Comparison of ENCODE assay signal across 17 cellular contexts in genomic region chr6:157529654-157530039, GRCh38.
DNase-seq lines count a peak whose midpoint lies in the region; ATAC-seq, FAIRE-seq and TF ChIP-seq lines count a peak whose summit lies in the region.
"Had no signal": no experiment of that assay in that cellular context is flagged by ENCODE, and none has a peak within 500 bp of the region (broad histone marks: within the 10 kb centered on the region; RNA-seq: fewer than 3 reads in every experiment).

No MANE protein-coding gene starts in this region.

- CTCF ChIA-PET in HEK293 (lab: Yijun Ruan, JAX), result interaction anchor here (1.2 kb wide), 1 partner anchor 17 kb away, joined by 3 read pairs; no protein-coding TSS in a partner anchor

- H2AFZ ChIP-seq in hepatocyte, result no peak overlapping the region
- H2AFZ ChIP-seq: GM23338 had no signal

- no peaks in the 10 kb centered on the region for H3K27me3 ChIP-seq in BLaER1 treated with 17β-estradiol and CSF1 and Interleukin-3, amounts not matched to agents 10 nM and 100 nM
- H3K27me3 ChIP-seq in hepatocyte, result no peaks in the 10 kb centered on the region
- no peaks in the 10 kb centered on the region for H3K27me3 ChIP-seq in psoas muscle (ENCODE audit: insufficient read depth in 3 of 3, low read length in 2 of 3)

- H3K4me2 ChIP-seq in BLaER1 treated with 17β-estradiol and CSF1 and Interleukin-3, amounts not matched to agents 10 nM and 100 nM, result peak overlapping the region; percentile 74 to 97 (median 84)
- no peak overlapping the region for H3K4me2 ChIP-seq in hepatocyte
- H3K4me2 ChIP-seq: KMS-11 had no signal

- no peak overlapping the region for H3K4me3 ChIP-seq in BLaER1 treated with 17β-estradiol and CSF1 and Interleukin-3, amounts not matched to agents 10 nM and 100 nM
- H3K4me3 ChIP-seq in HEK293 (ENCODE audit: low read depth, low read length), result no peak overlapping the region
- no peak overlapping the region for H3K4me3 ChIP-seq in hepatocyte
- H3K4me3 ChIP-seq in psoas muscle, result no peak overlapping the region
- no peak overlapping the region for H3K4me3 ChIP-seq in coronary artery
- H3K4me3 ChIP-seq: GM23338 had no signal

- peaks cover 7 to 35% (median 20%) of the 10 kb centered on the region in 11 experiments; a peak in 21 of 22 replicates for H3K9me3 ChIP-seq in BLaER1 treated with 17β-estradiol and CSF1 and Interleukin-3, amounts not matched to agents 10 nM and 100 nM (replicated peaks in 1 of 11)
- H3K9me3 ChIP-seq in HEK293 (ENCODE audit: control insufficient read depth, insufficient read depth, low read depth, low read length) (no peaks in the 10 kb centered on the region), hepatocyte (ENCODE audit: low read depth) (no peaks in the 10 kb centered on the region), psoas muscle (no peaks in the 10 kb centered on the region)

- WGBS in hepatocyte (ENCODE audit: low lambda C conversion rate, missing lambda C conversion rate), result 93% methylated on average over 2 of the region's 2 CpGs
- WGBS in psoas muscle, 3 donors, result 61 to 85% (median 74%) methylated on average over 2 of the region's 2 CpGs

- H3K79me2 ChIP-seq in hepatocyte, result peaks cover 11% of the 10 kb centered on the region

- ATAC-seq in psoas muscle, result no peak
- ATAC-seq: GM23338 had no signal

- POLR2A ChIA-PET in HEK293 (lab: Yijun Ruan, JAX), result no interaction called here

- intact Hi-C loops in psoas muscle (cut with DNase I), result loop anchor here in 1 of 2 donors (5.0 kb wide), 1 partner anchor 147 kb away; the partner anchor contains the start of gene ZDHHC14

- peak overlapping the region; percentile 60 to 95 (median 89); a peak in 20 of 22 replicates for H3K27ac ChIP-seq in BLaER1 treated with 17β-estradiol and CSF1 and Interleukin-3, amounts not matched to agents 10 nM and 100 nM
- H3K27ac ChIP-seq in HEK293 (ENCODE audit: extremely low read depth, low read depth, low read length) (0 out of 2 replicates have a peak overlapping the region, but pooled peaks have one; percentile 20), hepatocyte (peak overlapping the region; percentile 89), psoas muscle (peak overlapping the region; percentile 72), coronary artery (no peak overlapping the region)
- H3K27ac ChIP-seq: KMS-11 had no signal

- no peak for TF ChIP-seq CTCF in HEK293 (tag by site-specific recombination; IDR thresholded peaks at IDR 0.05)
- no peak for TF ChIP-seq CTCF in hepatocyte (IDR thresholded peaks at IDR 0.05; ENCODE audit: poor library complexity)
- no peak for TF ChIP-seq CTCF in psoas muscle (IDR thresholded peaks at IDR 0.05)
- TF ChIP-seq CTCF in D721Med (IDR thresholded peaks at IDR 0.05; ENCODE audit: insufficient read depth, missing control alignments), result no peak
- no peak for TF ChIP-seq CTCF in coronary artery (IDR thresholded peaks at IDR 0.05)

- no peak for FAIRE-seq in D721Med (lab: Jason Lieb, UNC)
- FAIRE-seq: G401.6, GM12891 had no signal

- H3K9me2 ChIP-seq in hepatocyte (replicated peaks; ENCODE audit: insufficient read depth), result no peaks in the 10 kb centered on the region

- H4K20me1 ChIP-seq in BLaER1 treated with 17β-estradiol and CSF1 and Interleukin-3, amounts not matched to agents 10 nM and 100 nM, result no peaks in the 10 kb centered on the region
- no peaks in the 10 kb centered on the region for H4K20me1 ChIP-seq in hepatocyte (ENCODE audit: insufficient read depth, poor library complexity, severe bottlenecking)

- peak overlapping the region; percentile 38 to 81 (median 76); a peak in 20 of 22 replicates for H3K9ac ChIP-seq in BLaER1 treated with 17β-estradiol and CSF1 and Interleukin-3, amounts not matched to agents 10 nM and 100 nM
- H3K9ac ChIP-seq: KMS-11 had no signal

- DNase-seq in hepatocyte (ENCODE audit: low spot score) (no peak), psoas muscle (no peak), D721Med (ENCODE audit: insufficient read length, low spot score) (no peak), ureter (ENCODE audit: low spot score) (no peak), coronary artery (ENCODE audit: low spot score) (no peak)
- DNase-seq: CD8-positive, alpha-beta memory T cell; DND-41; NCI-H1092 treated with DMSO at 0.1 percent for 48 hours; NCI-H2029; NCI-H82; SW 1271 had no signal

- H3K36me3 ChIP-seq in BLaER1 treated with 17β-estradiol and CSF1 and Interleukin-3, amounts not matched to agents 10 nM and 100 nM, result peaks cover 0 to 44% (median 3%) of the 10 kb centered on the region in 11 experiments; a peak in 8 of 22 replicates
- no peaks in the 10 kb centered on the region for H3K36me3 ChIP-seq in HEK293 (ENCODE audit: control insufficient read depth in 2 of 2, insufficient read depth in 1 of 2, low read length in 2 of 2)
- no peaks in the 10 kb centered on the region for H3K36me3 ChIP-seq in hepatocyte (replicated peaks; ENCODE audit: insufficient read depth, low read depth)
- no peaks in the 10 kb centered on the region for H3K36me3 ChIP-seq in psoas muscle (ENCODE audit: insufficient read depth in 1 of 2, low read depth in 1 of 2)

- peaks cover 84 to 98% (median 94%) of the 10 kb centered on the region in 10 experiments for H3K4me1 ChIP-seq in BLaER1 treated with 17β-estradiol and CSF1 and Interleukin-3, amounts not matched to agents 10 nM and 100 nM
- H3K4me1 ChIP-seq in HEK293 (ENCODE audit: control insufficient read depth, insufficient read depth, low read length) (peaks cover 24% of the 10 kb centered on the region), hepatocyte (ENCODE audit: insufficient read depth) (peaks cover 40% of the 10 kb centered on the region), psoas muscle (peaks cover 51% of the 10 kb centered on the region)

TF ChIP-seq in HEK293, 187 proteins besides CTCF, POLR2A, EP300 and RAD21:
- no peak for TF ChIP-seq ZNF529 (tag by site-specific recombination; IDR thresholded peaks at IDR 0.05; ENCODE audit: insufficient replicate concordance)
- 0 out of 2 replicates have a peak, but pooled peaks have one; percentile 0 for TF ChIP-seq KLF8 (tag by site-specific recombination; IDR thresholded peaks at IDR 0.05)
- TF ChIP-seq ZNF174 (tag by site-specific recombination; IDR thresholded peaks at IDR 0.05), result no peak
- TF ChIP-seq IKZF3 (tag by site-specific recombination; IDR thresholded peaks at IDR 0.05), result 0 out of 2 replicates have a peak, but pooled peaks have one; percentile 2
- TF ChIP-seq PRDM6 (tag by site-specific recombination; IDR thresholded peaks at IDR 0.05), result peak; percentile 0; the same call in 1 of the 2 replicates
- peak; percentile 0; the same call in 1 of the 2 replicates for TF ChIP-seq ZNF843 (tag by site-specific recombination; IDR thresholded peaks at IDR 0.05)

Comparison
In these comparisons a context has a peak if more than half of its experiments do, and no peak if none do; other contexts are left out.
1. H3K27ac ChIP-seq: peak in BLaER1 treated with 17β-estradiol and CSF1 and Interleukin-3, amounts not matched to agents 10 nM and 100 nM (11 of 11), HEK293 (single experiment), hepatocyte (single experiment) and psoas muscle (single experiment); none in coronary artery (0 of 2).